Comparison of ENCODE assay signal across 1 cellular context in the genomic region with DNA sequence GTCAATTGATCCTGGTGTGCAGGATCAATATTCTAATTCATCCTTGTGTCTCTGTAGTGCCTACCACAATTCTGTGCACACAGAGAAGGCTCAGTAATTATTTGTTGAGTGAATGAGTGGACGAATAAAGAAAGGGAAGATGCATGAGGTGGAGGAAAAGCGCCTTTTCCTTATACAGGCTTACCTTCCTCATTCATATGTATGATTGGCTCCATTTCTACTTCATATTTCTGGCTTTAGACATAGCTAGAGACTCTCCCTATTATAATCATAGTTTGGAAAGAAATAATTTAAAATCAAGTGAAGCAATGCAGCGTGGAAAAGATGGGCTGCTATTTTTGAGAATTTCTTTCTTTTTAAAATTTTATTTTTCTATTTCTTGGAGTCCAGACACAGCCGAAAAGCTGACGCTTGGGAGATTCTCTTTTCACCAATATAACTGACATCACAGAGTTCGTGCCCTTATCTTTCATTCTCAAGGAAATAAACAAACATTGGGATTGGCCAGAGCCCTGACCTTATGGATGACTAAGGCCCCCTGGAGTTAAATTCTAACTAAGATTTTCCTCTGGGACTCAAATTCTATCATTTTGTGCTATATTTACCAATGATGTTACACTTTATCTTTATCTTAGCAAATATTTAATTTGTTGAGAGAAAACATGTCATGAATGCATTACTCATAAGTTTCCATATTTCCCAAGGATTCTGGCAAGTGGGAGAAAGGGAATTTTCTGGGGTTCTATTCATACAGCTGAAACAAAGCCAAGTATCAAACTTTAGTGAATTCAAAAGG.
TF ChIP-seq lines count a peak whose summit lies in the region.

No MANE protein-coding gene starts in this region.

TF ChIP-seq in H1, 55 proteins besides CTCF, POLR2A, EP300 and RAD21:
- no peak for TF ChIP-seq BRCA1 (IDR thresholded peaks at IDR 0.05; ENCODE audit: low read depth, low read length)
- no peak for TF ChIP-seq SRF (IDR thresholded peaks at IDR 0.05; ENCODE audit: low read depth, low read length)
- TF ChIP-seq MAX (IDR thresholded peaks at IDR 0.05), result no peak
- TF ChIP-seq JUN (IDR thresholded peaks at IDR 0.05; ENCODE audit: low read depth, low read length), result no peak
- no peak for TF ChIP-seq CBX5 (IDR thresholded peaks at IDR 0.05; ENCODE audit: low read depth, low read length)
- TF ChIP-seq TEAD4 (IDR thresholded peaks at IDR 0.05; ENCODE audit: low read depth, low read length), result no peak
- no peak for TF ChIP-seq ATF3 (IDR thresholded peaks at IDR 0.05; ENCODE audit: insufficient read depth, low read depth, low read length)
- no peak for TF ChIP-seq CBX8 (IDR thresholded peaks at IDR 0.05; ENCODE audit: borderline replicate concordance, low read depth, low read length)
- TF ChIP-seq RBBP5 (IDR thresholded peaks at IDR 0.05; ENCODE audit: borderline replicate concordance, low read depth, low read length), result no peak
- no peak for TF ChIP-seq TCF12 (IDR thresholded peaks at IDR 0.05; ENCODE audit: low read depth, low read length)
